Comparison of ENCODE assay signal across 10 cellular contexts in genomic region chrY:13738618-13739017, GRCh38. TPM values are rescaled to one million over a fixed set of nuclear protein-coding genes. Genes with fewer than 3 reads are reported as not detected.
A peak's percentile ranks its signal among the peaks of the same experiment; 100 is the strongest.
DNase-seq lines count a peak whose midpoint lies in the region; ATAC-seq and TF ChIP-seq lines count a peak whose summit lies in the region.
"Had no signal": no experiment of that assay in that cellular context is flagged by ENCODE, and none has a peak within 500 bp of the region (broad histone marks: within the 10 kb centered on the region; RNA-seq: fewer than 3 reads in every experiment).

No MANE protein-coding gene starts in this region.

- CTCF ChIA-PET in RWPE1 (lab: Yijun Ruan, JAX): no interaction called here

- no peak for TF ChIP-seq CTCF in RWPE1 (conservative IDR thresholded peaks at IDR 0.05; ENCODE audit: low read depth)

- H3K27ac ChIP-seq in RWPE1: no peak overlapping the region

- no peaks in the 10 kb centered on the region for H3K4me1 Mint-ChIP-seq in activated T-helper 1 cell treated with anti-CD3 and anti-CD28 coated beads, Interleukin-12 subunit alpha, Interleukin-12 subunit beta, Interleukin-2, Interleukin-4 antibody, amounts not matched to agents 30 ng/mL and 10 ng/mL and 1 ng/mL, durations not matched to agents 14 hours and 24 hours and 36 hours (ENCODE audit: low read depth)

- intact Hi-C loops in activated T-helper 1 cell treated with anti-CD3 and anti-CD28 coated beads, Interleukin-12 subunit alpha, Interleukin-12 subunit beta, Interleukin-2, Interleukin-4 antibody, amounts not matched to agents 30 ng/mL and 10 ng/mL and 1 ng/mL, durations not matched to agents 14 hours and 24 hours and 36 hours (cut with micrococcal nuclease): loop anchor here (1.0 kb wide), 1 partner anchor 114 kb away; no protein-coding TSS in a partner anchor

- H3K27me3 Mint-ChIP-seq in activated T-helper 1 cell treated with anti-CD3 and anti-CD28 coated beads, Interleukin-12 subunit alpha, Interleukin-12 subunit beta, Interleukin-2, Interleukin-4 antibody, amounts not matched to agents 30 ng/mL and 10 ng/mL and 1 ng/mL, durations not matched to agents 14 hours and 24 hours and 36 hours (ENCODE audit: insufficient read depth): no peaks in the 10 kb centered on the region

- POLR2A ChIA-PET in RWPE1 (lab: Yijun Ruan, JAX; ENCODE audit: low non-redundant PET): no interaction called here

- no peaks in the 10 kb centered on the region for H3K36me3 Mint-ChIP-seq in activated T-helper 1 cell treated with anti-CD3 and anti-CD28 coated beads, Interleukin-12 subunit alpha, Interleukin-12 subunit beta, Interleukin-2, Interleukin-4 antibody, amounts not matched to agents 30 ng/mL and 10 ng/mL and 1 ng/mL, durations not matched to agents 14 hours and 24 hours and 36 hours (ENCODE audit: low read depth)

- H3K4me3 Mint-ChIP-seq in activated T-helper 1 cell treated with anti-CD3 and anti-CD28 coated beads, Interleukin-12 subunit alpha, Interleukin-12 subunit beta, Interleukin-2, Interleukin-4 antibody, amounts not matched to agents 30 ng/mL and 10 ng/mL and 1 ng/mL, durations not matched to agents 14 hours and 24 hours and 36 hours: no peak overlapping the region

- H3K9me3 Mint-ChIP-seq in activated T-helper 1 cell treated with anti-CD3 and anti-CD28 coated beads, Interleukin-12 subunit alpha, Interleukin-12 subunit beta, Interleukin-2, Interleukin-4 antibody, amounts not matched to agents 30 ng/mL and 10 ng/mL and 1 ng/mL, durations not matched to agents 14 hours and 24 hours and 36 hours: no peaks in the 10 kb centered on the region

- H3K27ac Mint-ChIP-seq in activated T-helper 1 cell treated with anti-CD3 and anti-CD28 coated beads, Interleukin-12 subunit alpha, Interleukin-12 subunit beta, Interleukin-2, Interleukin-4 antibody, amounts not matched to agents 30 ng/mL and 10 ng/mL and 1 ng/mL, durations not matched to agents 14 hours and 24 hours and 36 hours: no peak overlapping the region

- ATAC-seq in HG02973 (IDR thresholded peaks at IDR 0.05; ENCODE audit: unreplicated experiment): no peak

- DNase-seq in COR-L47 (lab: John Stamatoyannopoulos, UW) (peak; percentile 0), H4 (ENCODE audit: low spot score) (peak; percentile 11), medulla oblongata (ENCODE audit: extremely low spot score) (peak; percentile 54), NOMO-1 treated with dmso at 0.1 percent for 144 hours (lab: John Stamatoyannopoulos, UW; ENCODE audit: unreplicated experiment) (no peak), RWPE1 (ENCODE audit: low spot score) (no peak), DMS 273 (lab: John Stamatoyannopoulos, UW; ENCODE audit: unreplicated experiment) (no peak)
- peak; percentile 7 for DNase-seq in activated T-helper 1 cell treated with anti-CD3 and anti-CD28 coated beads, Interleukin-12 subunit alpha, Interleukin-12 subunit beta, Interleukin-2, Interleukin-4 antibody, amounts not matched to agents 30 ng/mL and 10 ng/mL and 1 ng/mL, durations not matched to agents 14 hours and 24 hours and 36 hours (ENCODE audit: low spot score)
- DNase-seq: cerebellar nuclear complex had no signal

RNA-seq across cellular contexts. Expression of gene TMSB4Y, which starts 34.9 kb away (rescaled TPM):
- 1.5 and 2.1 TPM in 2 replicates for total RNA-seq in H4 (2014; rRNA removed; shearing (Covaris generic))
- total RNA-seq in activated T-helper 1 cell treated with anti-CD3 and anti-CD28 coated beads, Interleukin-12 subunit alpha, Interleukin-12 subunit beta, Interleukin-2, Interleukin-4 antibody, amounts not matched to agents 30 ng/mL and 10 ng/mL and 1 ng/mL, durations not matched to agents 14 hours and 24 hours and 36 hours: 0.54 and 1.2 TPM in 2 replicates
- total RNA-seq: Daoy had no signal

Comparison
In these comparisons a context has a peak if more than half of its experiments do, and no peak if none do; other contexts are left out.
1. DNase-seq: peak in COR-L47 (single experiment), H4 (single experiment), activated T-helper 1 cell treated with anti-CD3 and anti-CD28 coated beads, Interleukin-12 subunit alpha, Interleukin-12 subunit beta, Interleukin-2, Interleukin-4 antibody, amounts not matched to agents 30 ng/mL and 10 ng/mL and 1 ng/mL, durations not matched to agents 14 hours and 24 hours and 36 hours (single experiment) and medulla oblongata (single experiment); none in NOMO-1 treated with dmso at 0.1 percent for 144 hours (single experiment), RWPE1 (single experiment) and DMS 273 (single experiment).